ENCODE assay signal across 31 cellular contexts in the genomic region with DNA sequence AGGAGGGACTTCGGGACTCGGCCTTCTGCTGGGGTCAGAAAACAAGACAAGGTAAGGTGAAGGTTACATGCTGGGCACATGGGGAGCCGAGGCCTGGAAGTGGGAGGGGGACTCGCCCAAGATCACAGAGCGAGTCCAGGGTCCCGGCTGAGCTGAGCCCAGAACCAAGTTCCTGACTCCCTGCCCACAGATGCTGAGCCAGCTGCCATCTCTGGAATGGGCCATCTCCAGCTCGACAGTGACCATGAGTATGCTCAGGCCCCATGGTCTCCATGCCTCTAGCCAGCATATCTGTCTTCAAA. TPM values are rescaled to one million over a fixed set of nuclear protein-coding genes. Genes with fewer than 3 reads are reported as not detected.
"Had no signal": no experiment of that assay in that cellular context is flagged by ENCODE, and none has a peak within 500 bp of the region (broad histone marks: within the 10 kb centered on the region; RNA-seq: fewer than 3 reads in every experiment).

No MANE protein-coding gene starts in this region.

- H3K27me3 Mint-ChIP-seq: activated CD4-positive, alpha-beta memory T cell treated with anti-CD3 and anti-CD28 coated beads, Interleukin-2, amount 10 ng/mL, durations not matched to agents 7 days and 5 days; activated CD4-positive, alpha-beta T cell treated with anti-CD3 and anti-CD28 coated beads, Interleukin-2, amount 10 ng/mL, durations not matched to agents 7 days and 5 days; activated T-cell treated with anti-CD3 and anti-CD28 coated beads, Interleukin-2, amount 50 U/mL, for 24 hours; activated T-helper 17 cell treated with anti-CD3 and anti-CD28 coated beads, Interleukin-2, amount 50 U/mL, for 72 hours; effector memory CD8-positive, alpha-beta T cell had no signal

- H3K9me3 ChIP-seq: adrenal gland, body of pancreas, esophagus muscularis mucosa, gastrocnemius medialis had no signal

- H3K4me3 ChIP-seq: adrenal gland, body of pancreas, esophagus muscularis mucosa, gastrocnemius medialis had no signal

- H3K27me3 ChIP-seq: adrenal gland, body of pancreas, esophagus muscularis mucosa, foreskin keratinocyte, gastrocnemius medialis had no signal

- H3K27ac Mint-ChIP-seq: activated CD4-positive, alpha-beta memory T cell treated with anti-CD3 and anti-CD28 coated beads, Interleukin-2, amount 10 ng/mL, durations not matched to agents 7 days and 5 days; activated CD4-positive, alpha-beta T cell treated with anti-CD3 and anti-CD28 coated beads, Interleukin-2, amount 10 ng/mL, durations not matched to agents 7 days and 5 days; activated T-cell treated with anti-CD3 and anti-CD28 coated beads, Interleukin-2, amount 50 U/mL, for 72 hours; activated T-helper 17 cell treated with anti-CD3 and anti-CD28 coated beads, Interleukin-2, amount 50 U/mL, for 72 hours; effector memory CD8-positive, alpha-beta T cell had no signal

- H3K4me3 Mint-ChIP-seq: activated CD4-positive, alpha-beta memory T cell treated with anti-CD3 and anti-CD28 coated beads, Interleukin-2, amount 10 ng/mL, durations not matched to agents 7 days and 5 days; activated CD4-positive, alpha-beta T cell treated with anti-CD3 and anti-CD28 coated beads, Interleukin-2, amount 10 ng/mL, durations not matched to agents 7 days and 5 days; activated T-cell treated with anti-CD3 and anti-CD28 coated beads, Interleukin-2, amount 50 U/mL, for 24 hours; activated T-cell treated with anti-CD3 and anti-CD28 coated beads, Interleukin-2, amount 50 U/mL, for 72 hours; activated T-helper 17 cell treated with anti-CD3 and anti-CD28 coated beads, Interleukin-2, amount 50 U/mL, for 72 hours; effector memory CD8-positive, alpha-beta T cell had no signal

- H3K4me1 ChIP-seq: foreskin keratinocyte had no signal

- ATAC-seq: activated T-cell treated with anti-CD3 and anti-CD28 coated beads, Interleukin-2, amount 50 U/mL, for 72 hours; activated T-helper 17 cell treated with anti-CD3 and anti-CD28 coated beads, Interleukin-2, amount 50 U/mL, for 72 hours; body of pancreas; effector memory CD8-positive, alpha-beta T cell; foreskin keratinocyte; gastrocnemius medialis had no signal

- H3K36me3 ChIP-seq: gastrocnemius medialis had no signal

- DNase-seq: activated CD4-positive, alpha-beta memory T cell treated with anti-CD3 and anti-CD28 coated beads, Interleukin-2, amount 10 ng/mL, durations not matched to agents 7 days and 5 days; activated CD4-positive, alpha-beta T cell treated with anti-CD3 and anti-CD28 coated beads for 4 hours; activated CD4-positive, alpha-beta T cell treated with anti-CD3 and anti-CD28 coated beads, Interleukin-2, amount 10 ng/mL, durations not matched to agents 7 days and 5 days; activated CD4-positive, alpha-beta T cell treated with anti-CD3 and anti-CD28 coated beads, Interleukin-2, amount 50 U/mL, for 4 hours; activated CD4-positive, CD25-positive, alpha-beta regulatory T cell; activated CD4-positive, CD25-positive, alpha-beta regulatory T cell treated with anti-CD3 and anti-CD28 coated beads, Interleukin-2, amount 50 U/mL, for 72 hours; activated CD8-positive, alpha-beta memory T cell treated with anti-CD3 and anti-CD28 coated beads, Interleukin-2, amount 50 U/mL, for 48 hours; activated effector memory CD4-positive, alpha-beta T cell treated with Interleukin-2 at 50 U/mL for 16 hours; activated gamma-delta T cell treated with Interleukin-2 at 50 U/mL for 16 hours; activated naive CD4-positive, alpha-beta T cell treated with anti-CD3 and anti-CD28 coated beads, Interleukin-2, amount 50 U/mL, for 16 hours; activated naive CD4-positive, alpha-beta T cell treated with Interleukin-2 at 50 U/mL for 16 hours; activated T-cell treated with anti-CD3 and anti-CD28 coated beads for 4 hours; activated T-cell treated with anti-CD3 and anti-CD28 coated beads, Interleukin-2, amount 50 U/mL, for 24 hours; activated T-cell treated with anti-CD3 and anti-CD28 coated beads, Interleukin-2, amount 50 U/mL, for 72 hours; adrenal gland; amygdala; aorta; body of pancreas; caudate nucleus; cortex of kidney; dermis blood vessel endothelial cell; effector CD4-positive, alpha-beta T cell; effector memory CD8-positive, alpha-beta T cell; erythroblast; foreskin keratinocyte; gastrocnemius medialis; glutamatergic neuron; T-helper 1 cell; T-helper 2 cell had no signal

- H3K27ac ChIP-seq: adrenal gland, body of pancreas, esophagus muscularis mucosa, foreskin keratinocyte, gastrocnemius medialis had no signal

- H3K9me3 Mint-ChIP-seq: activated CD4-positive, alpha-beta memory T cell treated with anti-CD3 and anti-CD28 coated beads, Interleukin-2, amount 10 ng/mL, durations not matched to agents 7 days and 5 days; activated CD4-positive, alpha-beta T cell treated with anti-CD3 and anti-CD28 coated beads, Interleukin-2, amount 10 ng/mL, durations not matched to agents 7 days and 5 days; activated T-cell treated with anti-CD3 and anti-CD28 coated beads, Interleukin-2, amount 50 U/mL, for 24 hours; activated T-cell treated with anti-CD3 and anti-CD28 coated beads, Interleukin-2, amount 50 U/mL, for 72 hours; activated T-helper 17 cell treated with anti-CD3 and anti-CD28 coated beads, Interleukin-2, amount 50 U/mL, for 72 hours; effector memory CD8-positive, alpha-beta T cell had no signal

- H3K4me1 Mint-ChIP-seq: activated T-helper 17 cell treated with anti-CD3 and anti-CD28 coated beads, Interleukin-2, amount 50 U/mL, for 72 hours had no signal

RNA-seq across cellular contexts. Expression of a gene that starts 26.7 kb away (rescaled TPM):
- total RNA-seq: activated CD4-positive, alpha-beta memory T cell treated with anti-CD3 and anti-CD28 coated beads, Interleukin-2, amount 10 ng/mL, durations not matched to agents 7 days and 5 days; activated CD4-positive, alpha-beta T cell treated with anti-CD3 and anti-CD28 coated beads, Interleukin-2, amount 10 ng/mL, durations not matched to agents 7 days and 5 days; activated T-cell treated with anti-CD3 and anti-CD28 coated beads, Interleukin-2, amount 50 U/mL, for 72 hours; activated T-helper 17 cell treated with anti-CD3 and anti-CD28 coated beads, Interleukin-2, amount 50 U/mL, for 72 hours; adrenal gland; gastrocnemius medialis had no signal
